Comparison of ENCODE assay signal across 8 cellular contexts in genomic region chr12:4538207-4539160, GRCh38. TPM values are rescaled to one million over a fixed set of nuclear protein-coding genes. Genes with fewer than 3 reads are reported as not detected.
DNase-seq lines count a peak whose midpoint lies in the region; ATAC-seq and TF ChIP-seq lines count a peak whose summit lies in the region.

RAD51AP1 (plus strand) TSS chr12:4538890; CDS start chr12:4538940, 50 bp downstream.

- H3K9me3 Mint-ChIP-seq in activated naive CD4-positive, alpha-beta T cell treated with anti-CD3 and anti-CD28 coated beads, Interleukin-2, amount 50 U/mL, for 24 hours, result no peaks in the 10 kb centered on the region

- peak within 1 kb of the TSS; percentile 100 for H3K27ac Mint-ChIP-seq in activated naive CD4-positive, alpha-beta T cell treated with anti-CD3 and anti-CD28 coated beads, Interleukin-2, amount 50 U/mL, for 24 hours

- H3K27me3 Mint-ChIP-seq in activated naive CD4-positive, alpha-beta T cell treated with anti-CD3 and anti-CD28 coated beads, Interleukin-2, amount 50 U/mL, for 24 hours, result no peaks in the 10 kb centered on the region

- ATAC-seq in HG02588 (IDR thresholded peaks at IDR 0.05; ENCODE audit: unreplicated experiment) (peak; percentile 89), SK-N-SH treated with all-trans-retinoic acid at 6 μM for 48 hours (peak; percentile 100)

- H3K4me1 Mint-ChIP-seq in activated naive CD4-positive, alpha-beta T cell treated with anti-CD3 and anti-CD28 coated beads, Interleukin-2, amount 50 U/mL, for 24 hours, result peaks cover 33% of the 10 kb centered on the region

- no peaks in the 10 kb centered on the region for H3K36me3 Mint-ChIP-seq in activated naive CD4-positive, alpha-beta T cell treated with anti-CD3 and anti-CD28 coated beads, Interleukin-2, amount 50 U/mL, for 24 hours

- DNase-seq in GM04504 (ENCODE audit: low read depth) (peak; percentile 92), NCI-H1092 (lab: John Stamatoyannopoulos, UW) (peak; percentile 92), globus pallidus (ENCODE audit: low spot score) (peak; percentile 96), nucleus accumbens (lab: John Stamatoyannopoulos, UW) (peak; percentile 57 to 96 (median 90))

- peak within 1 kb of the TSS; percentile 95 for H3K4me3 Mint-ChIP-seq in activated naive CD4-positive, alpha-beta T cell treated with anti-CD3 and anti-CD28 coated beads, Interleukin-2, amount 50 U/mL, for 24 hours

- H3K27ac ChIP-seq in temporal lobe (ENCODE audit: low read depth, low read length), result peak within 1 kb of the TSS; percentile 81

TF ChIP-seq in SK-N-SH treated with all-trans-retinoic acid at 6 μM for 48 hours, 23 proteins besides CTCF, POLR2A, EP300 and RAD21:
- TF ChIP-seq POU6F1 (CRISPR knock-in tag; IDR thresholded peaks at IDR 0.05; ENCODE audit: borderline replicate concordance, low read depth) (peak; percentile 48; the same call in 1 of the 2 replicates), CSDC2 (CRISPR knock-in tag; IDR thresholded peaks at IDR 0.05) (no peak)

RNA-seq across cellular contexts. Expression of gene RAD51AP1, which starts in this region (rescaled TPM):
- 3.2 TPM for total RNA-seq in temporal lobe

Comparison
In these comparisons a context has a peak if more than half of its experiments do, and no peak if none do; other contexts are left out.
1. Peak in every context shown above with its lines: DNase-seq, ATAC-seq and H3K27ac ChIP-seq.